8 cellular contexts compared by ENCODE assay signal in genomic region chr19:52569648-52570004, GRCh38. TPM values are rescaled to one million over a fixed set of nuclear protein-coding genes. Genes with fewer than 3 reads are reported as not detected.
DNase-seq lines count a peak whose midpoint lies in the region; ATAC-seq, FAIRE-seq and TF ChIP-seq lines count a peak whose summit lies in the region.
"Not testable (repeated sequence)": the region's sequence is repeated elsewhere in the genome, so short reads cannot be mapped to it uniquely, and the experiment has no call there.

No MANE protein-coding gene starts in this region.

- TF ChIP-seq CTCF in Caco-2 (IDR thresholded peaks at IDR 0.05; ENCODE audit: insufficient read depth in 1 of 2, low read depth in 1 of 2, low read length in 1 of 2, severe bottlenecking in 1 of 2, unreplicated experiment in 1 of 2); HL-60 (IDR thresholded peaks at IDR 0.05; ENCODE audit: insufficient read depth, low read length); epithelial cell of esophagus (IDR thresholded peaks at IDR 0.05; ENCODE audit: insufficient read depth, low read depth, low read length, missing control alignments); omental fat pad (IDR thresholded peaks at IDR 0.05): not testable (repeated sequence)

- H3K4me3 ChIP-seq in Caco-2 (ENCODE audit: low read depth, low read length) (peak overlapping the region; percentile 77), HL-60 (replicated peaks; ENCODE audit: insufficient read depth, low read length) (peak overlapping the region; percentile 55), epithelial cell of esophagus (ENCODE audit: low read length) (peak overlapping the region; percentile 97), thymus (ENCODE audit: low read length) (peak overlapping the region; percentile 72)

- WGBS in thymus: 26% methylated on average over 13 of the region's 13 CpGs

- H3K36me3 ChIP-seq in Caco-2 (ENCODE audit: control insufficient read depth, insufficient read depth, low read length): not testable (repeated sequence)
- H3K36me3 ChIP-seq in thymus (ENCODE audit: control insufficient read depth, insufficient read depth): peaks cover 27% of the 10 kb centered on the region

- H3K4me1 Mint-ChIP-seq in Caco-2 (ENCODE audit: low read depth, unreplicated experiment): peaks cover 10% of the 10 kb centered on the region
- H3K4me1 Mint-ChIP-seq in activated naive CD8-positive, alpha-beta T cell (ENCODE audit: low read depth): peaks cover 31% of the 10 kb centered on the region

- H3K4me3 Mint-ChIP-seq in Caco-2 (ENCODE audit: unreplicated experiment): peak overlapping the region; percentile 75
- peak overlapping the region; percentile 93 for H3K4me3 Mint-ChIP-seq in activated naive CD8-positive, alpha-beta T cell

- not testable (repeated sequence) for FAIRE-seq in RCC 7860 (lab: Jason Lieb, UNC)

- not testable (repeated sequence) for H3K27me3 Mint-ChIP-seq in Caco-2 (ENCODE audit: insufficient read depth, unreplicated experiment); activated naive CD8-positive, alpha-beta T cell

- BruUV-seq in Caco-2 (replicated peaks; lab: Mats Ljungman, UMichigan): TSS peak; percentile 98

- intact Hi-C loops in Caco-2 (cut with micrococcal nuclease; ENCODE audit: unreplicated experiment): loop anchor here (1.0 kb wide), 2 partner anchors 32 to 42 kb away; partner anchors contain the start of gene ZNF808

- H3K4me1 ChIP-seq in Caco-2; thymus (ENCODE audit: control insufficient read depth, insufficient read depth, low read length): not testable (repeated sequence)

- peaks cover 22% of the 10 kb centered on the region for H3K9me3 Mint-ChIP-seq in Caco-2 (ENCODE audit: unreplicated experiment)
- H3K9me3 Mint-ChIP-seq in activated naive CD8-positive, alpha-beta T cell (ENCODE audit: low read depth): peaks cover 27% of the 10 kb centered on the region

- CTCF ChIA-PET in Caco-2 (lab: Charles Lee): not testable (repeated sequence)

- H3K27ac Mint-ChIP-seq in Caco-2 (ENCODE audit: unreplicated experiment): peak overlapping the region; percentile 90
- H3K27ac Mint-ChIP-seq in activated naive CD8-positive, alpha-beta T cell: not testable (repeated sequence)

- POLR2A ChIA-PET in Caco-2 (lab: Charles Lee): interaction anchor here (0.6 kb wide), 1 partner anchor 37 kb away, joined by 6 read pairs; no protein-coding TSS in a partner anchor

- peaks cover 61% of the 10 kb centered on the region for H3K36me3 Mint-ChIP-seq in Caco-2 (ENCODE audit: insufficient read depth, unreplicated experiment)
- peaks cover 35% of the 10 kb centered on the region for H3K36me3 Mint-ChIP-seq in activated naive CD8-positive, alpha-beta T cell

- H3K9me3 ChIP-seq in Caco-2; thymus (ENCODE audit: control insufficient read depth): not testable (repeated sequence)

- DNase-seq in Caco-2: peak; percentile 81 to 89
- not testable (repeated sequence) for DNase-seq in HL-60 (ENCODE audit: low read depth in 1 of 2, low spot score in 1 of 2)
- peak; percentile 8 for DNase-seq in RCC 7860 (ENCODE audit: low spot score)
- DNase-seq in epithelial cell of esophagus (ENCODE audit: low read depth): peak; percentile 37
- peak; percentile 92 for DNase-seq in islet precursor cell
- peak; percentile 24 for DNase-seq in omental fat pad (ENCODE audit: low spot score)

- ATAC-seq in omental fat pad (ENCODE audit: low FRiP score): peak; percentile 69

- not testable (repeated sequence) for H3K27me3 ChIP-seq in Caco-2 (replicated peaks; ENCODE audit: control insufficient read depth, insufficient read depth, low read length); HL-60 (ENCODE audit: insufficient read depth, poor library complexity, severe bottlenecking); thymus (ENCODE audit: control insufficient read depth, insufficient read depth)

- not testable (repeated sequence) for H3K27ac ChIP-seq in HL-60 (replicated peaks); thymus (ENCODE audit: low read depth)

RNA-seq across cellular contexts. Expression of gene ZNF701, which starts 0.5 kb away (rescaled TPM):
- 17.5 and 19.6 TPM in 2 replicates for total RNA-seq in Caco-2 (2022)
- total RNA-seq in omental fat pad: 10 to 100 TPM in 3 of 4 donors, 1 to 10 TPM in 1; 8.6 to 24.6 (median 10.2) TPM
- 17.7 TPM for polyA plus RNA-seq in thymus

RNA-seq across cellular contexts. Expression of gene ZNF808, which starts 42.2 kb away (rescaled TPM):
- total RNA-seq in Caco-2 (2022): 19.3 and 19.8 TPM in 2 replicates
- total RNA-seq in omental fat pad: 10 to 100 TPM; 15.1 to 47.6 (median 17.6) TPM
- polyA plus RNA-seq in thymus: 7.7 TPM
